In genomic region chr4:109811707-109812106, GRCh38 we compare ENCODE assay signal across 26 cellular contexts. TPM values are rescaled to one million over a fixed set of nuclear protein-coding genes. Genes with fewer than 3 reads are reported as not detected.
"Had no signal": no experiment of that assay in that cellular context is flagged by ENCODE, and none has a peak within 500 bp of the region (broad histone marks: within the 10 kb centered on the region; RNA-seq: fewer than 3 reads in every experiment).

No MANE protein-coding gene starts in this region.

- DNase-seq: activated CD4-positive, alpha-beta T cell treated with anti-CD3 and anti-CD28 coated beads, Interleukin-2, amount 10 ng/mL, durations not matched to agents 24 days and 14 days; activated CD8-positive, alpha-beta T cell treated with anti-CD3 and anti-CD28 coated beads for 36 hours; activated gamma-delta T cell treated with Interleukin-2 at 50 U/mL for 16 hours; activated T-cell treated with anti-CD3 and anti-CD28 coated beads, Interleukin-2, amount 50 U/mL, for 1 hour; brain microvascular endothelial cell; caudate nucleus; dorsolateral prefrontal cortex; effector memory CD8-positive, alpha-beta T cell; esophagus squamous epithelium; heart left ventricle; islet precursor cell; left colon; mesendoderm; mucosa of descending colon; nephron progenitor cell; nucleus accumbens; right cardiac atrium; stimulated activated CD4-positive, alpha-beta T cell treated with anti-CD3 and anti-CD28 coated beads, Interleukin-2, amount 100 ng/mL, for 24 hours; stomach; uterus had no signal

- H3K36me3 ChIP-seq: ascending aorta, brain microvascular endothelial cell, esophagus squamous epithelium, heart left ventricle, stomach, suprapubic skin, tibial nerve, uterus had no signal

- H3K4me3 ChIP-seq: ascending aorta, dorsolateral prefrontal cortex, esophagus squamous epithelium, heart left ventricle, mucosa of descending colon, stomach, suprapubic skin, tibial nerve, uterus had no signal

- H3K9ac ChIP-seq: parathyroid adenoma had no signal

- H3K27ac ChIP-seq: ascending aorta, brain microvascular endothelial cell, dorsolateral prefrontal cortex, esophagus squamous epithelium, heart left ventricle, parathyroid adenoma, stomach, suprapubic skin, tibial nerve, uterus, VCaP had no signal

- H3K79me2 ChIP-seq: parathyroid adenoma had no signal

- H3K9me3 ChIP-seq: ascending aorta, esophagus squamous epithelium, heart left ventricle, mucosa of descending colon, stomach, suprapubic skin, tibial nerve, uterus had no signal

- FAIRE-seq: colon had no signal

- H3K4me1 ChIP-seq: parathyroid adenoma, uterus had no signal

- H3K27me3 ChIP-seq: ascending aorta, brain microvascular endothelial cell, dorsolateral prefrontal cortex, esophagus squamous epithelium, heart left ventricle, stomach, suprapubic skin, tibial nerve, uterus had no signal

- H2AFZ ChIP-seq: parathyroid adenoma had no signal

RNA-seq across cellular contexts. Expression of gene RRH, which starts 16.1 kb away (rescaled TPM):
- polyA plus RNA-seq: right cardiac atrium, stomach had no signal
